In the genomic region with DNA sequence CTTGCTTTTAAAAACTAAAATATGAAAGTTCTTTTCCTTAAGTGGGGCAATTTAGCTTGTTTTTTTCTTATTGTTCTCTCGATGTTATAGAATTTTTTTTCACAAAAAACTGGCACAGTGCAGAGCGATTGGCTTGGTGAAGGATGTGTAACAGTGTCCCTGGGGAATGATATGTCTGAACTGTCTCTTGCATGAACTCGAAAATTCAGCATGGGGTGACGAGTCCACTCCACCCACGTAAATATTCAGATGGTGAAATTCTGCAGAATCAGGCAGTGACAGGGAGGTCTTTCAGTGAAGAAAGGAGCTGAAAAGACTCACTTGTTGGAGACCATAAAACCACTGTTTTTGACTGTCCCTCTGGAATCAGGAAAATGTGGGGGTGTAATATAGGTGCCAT, we compare ENCODE assay signal across 19 cellular contexts.
DNase-seq lines count a peak whose midpoint lies in the region; ATAC-seq, FAIRE-seq and TF ChIP-seq lines count a peak whose summit lies in the region.
"Had no signal": no experiment of that assay in that cellular context is flagged by ENCODE, and none has a peak within 500 bp of the region (broad histone marks: within the 10 kb centered on the region; RNA-seq: fewer than 3 reads in every experiment).

No MANE protein-coding gene starts in this region.

- H3K14ac ChIP-seq in IMR-90 (replicated peaks; ENCODE audit: low read depth, low read length): no peak overlapping the region

- no peak overlapping the region for H2AK9ac ChIP-seq in IMR-90 (replicated peaks; ENCODE audit: low read depth, low read length, poor library complexity)

- H4K91ac ChIP-seq in IMR-90 (ENCODE audit: insufficient read depth, low read depth, low read length): no peak overlapping the region

- TF ChIP-seq RAD21 in IMR-90 (IDR thresholded peaks at IDR 0.05; ENCODE audit: low read length): no peak

- H3K4ac ChIP-seq in IMR-90 (ENCODE audit: low read depth, low read length): no peak overlapping the region

- no peaks in the 10 kb centered on the region for H3K36me3 ChIP-seq in IMR-90 (ENCODE audit: control insufficient read depth, insufficient read depth, low read length)

- no peaks in the 10 kb centered on the region for H3K79me1 ChIP-seq in IMR-90 (ENCODE audit: low read depth in 1 of 2, low read length in 2 of 2)

- H3K56ac ChIP-seq in IMR-90 (ENCODE audit: extremely low read depth, insufficient read depth, low read length): no peak overlapping the region

- CTCF ChIA-PET in IMR-90 (lab: Yijun Ruan, JAX): interaction anchor here (1.4 kb wide), 1 partner anchor 10 kb away, joined by 3 read pairs; no protein-coding TSS in a partner anchor

- H3K9me1 ChIP-seq in IMR-90 (ENCODE audit: insufficient read depth, low read length): no peaks in the 10 kb centered on the region

- no peak overlapping the region for H3K27ac ChIP-seq in IMR-90 (ENCODE audit: insufficient read depth, low read length)
- H3K27ac ChIP-seq: A549 had no signal

- no peak overlapping the region for H3K18ac ChIP-seq in IMR-90 (ENCODE audit: low read depth, low read length)

- BruUV-seq in IMR-90 (replicated peaks; lab: Mats Ljungman, UMichigan): no TSS peak

- FAIRE-seq in urothelium cell line (lab: Jason Lieb, UNC): no peak
- FAIRE-seq: A549, RCC 7860 had no signal

- H2BK5ac ChIP-seq in IMR-90 (ENCODE audit: low read depth, low read length, poor library complexity, severe bottlenecking): no peak overlapping the region

- no peak overlapping the region for H3K4me2 ChIP-seq in IMR-90 (ENCODE audit: low read depth, low read length)
- H3K4me2 ChIP-seq: A549, GM23338 had no signal

- H3K9me3 ChIP-seq in IMR-90 (ENCODE audit: control insufficient read depth, insufficient read depth, low read length): no peaks in the 10 kb centered on the region
- H3K9me3 ChIP-seq: A549 had no signal

- no peak for TF ChIP-seq POLR2A in IMR-90 (IDR thresholded peaks at IDR 0.05; ENCODE audit: low read depth, low read length)

- in situ Hi-C loops in IMR-90 (cut with MboI; ENCODE audit: low sequenced_read_pairs): no loop called here

- no peak for ATAC-seq in IMR-90 (ENCODE audit: low read depth)
- ATAC-seq: A549, GM23338, SK-N-SH treated with all-trans-retinoic acid at 6 μM for 48 hours had no signal

- H3K4me3 ChIP-seq in AG10803 (ENCODE audit: low read length): no peak overlapping the region
- H3K4me3 ChIP-seq in IMR-90 (ENCODE audit: insufficient read depth, low read depth, low read length): no peak overlapping the region
- no peak overlapping the region for H3K4me3 ChIP-seq in choroid plexus epithelial cell (ENCODE audit: low read depth, low read length)
- H3K4me3 ChIP-seq: A549, GM23338 had no signal

- H2BK120ac ChIP-seq in IMR-90 (ENCODE audit: low read depth, low read length): no peak overlapping the region

- H3K23ac ChIP-seq in IMR-90 (ENCODE audit: low read depth, low read length): no peak overlapping the region

- no peak overlapping the region for H2AFZ ChIP-seq in IMR-90 (replicated peaks; ENCODE audit: low read length, poor library complexity)
- H2AFZ ChIP-seq: GM23338 had no signal

- dilution Hi-C loops in IMR-90 (cut with HindIII; ENCODE audit: low sequenced_read_pairs, unreplicated experiment): no loop called here

- no peak for TF ChIP-seq CTCF in AG10803 (conservative IDR thresholded peaks at IDR 0.05; ENCODE audit: low read length)
- no peak for TF ChIP-seq CTCF in IMR-90 (conservative IDR thresholded peaks at IDR 0.05; ENCODE audit: low read depth, low read length)
- TF ChIP-seq CTCF in choroid plexus epithelial cell (conservative IDR thresholded peaks at IDR 0.05; ENCODE audit: low read depth, low read length): no peak

- intact Hi-C loops in IMR-90 (cut with micrococcal nuclease): no loop called here

- no peak overlapping the region for H3K9ac ChIP-seq in IMR-90 (ENCODE audit: low read depth, low read length)

- H2BK20ac ChIP-seq in IMR-90 (ENCODE audit: low read depth, low read length): no peak overlapping the region

- H3K4me1 ChIP-seq in IMR-90 (ENCODE audit: control insufficient read depth, insufficient read depth, low read length): no peaks in the 10 kb centered on the region

- DNase-seq in AG10803 (ENCODE audit: low read depth) (peak; percentile 25), IMR-90 (peak; percentile 2), choroid plexus epithelial cell (ENCODE audit: low read depth) (peak; percentile 42), hepatic stellate cell (ENCODE audit: low spot score) (peak; percentile 4), urothelium cell line (ENCODE audit: low spot score) (no peak), H4 (ENCODE audit: low spot score) (no peak), GF-D8 (lab: John Stamatoyannopoulos, UW) (no peak), HT-29 (ENCODE audit: low spot score) (no peak)
- DNase-seq: CD4-positive, CD25-positive, alpha-beta regulatory T cell; KG1; NCI-H1048; NCI-H146; NCI-H2081; NCI-H524; SHP77 had no signal

- H3K27me3 ChIP-seq in IMR-90 (ENCODE audit: control insufficient read depth, insufficient read depth, low read length): no peaks in the 10 kb centered on the region

- no peak overlapping the region for H4K5ac ChIP-seq in IMR-90 (ENCODE audit: low read depth, low read length)

- H2BK15ac ChIP-seq in IMR-90 (ENCODE audit: low read depth, low read length): no peak overlapping the region

- no CpG with 5 or more reads among the region's 5 CpGs for WGBS in IMR-90 (ENCODE audit: extremely low coverage in 2 of 2, insufficient read length in 1 of 2), 2 experiments

- no peak overlapping the region for H4K8ac ChIP-seq in IMR-90 (ENCODE audit: low read depth in 2 of 2, low read length in 2 of 2)

- H4K20me1 ChIP-seq in IMR-90 (ENCODE audit: insufficient read depth, low read length): no peaks in the 10 kb centered on the region

- no peak overlapping the region for H2AK5ac ChIP-seq in IMR-90 (ENCODE audit: low read depth, low read length)

- POLR2A ChIA-PET in IMR-90 (lab: Charles Lee; ENCODE audit: unreplicated experiment): no interaction called here

TF ChIP-seq in IMR-90, 13 proteins besides CTCF, POLR2A, EP300 and RAD21:
- no peak for TF ChIP-seq NFE2L2 (IDR thresholded peaks at IDR 0.05; ENCODE audit: low read depth, low read length)
- no peak for TF ChIP-seq FOS (IDR thresholded peaks at IDR 0.05; ENCODE audit: low read depth, low read length)
- no peak for TF ChIP-seq CHD1 (IDR thresholded peaks at IDR 0.05; ENCODE audit: low read depth, low read length)
- no peak for TF ChIP-seq MXI1 (IDR thresholded peaks at IDR 0.05; ENCODE audit: borderline replicate concordance, low read depth, low read length)
- TF ChIP-seq MAFK (IDR thresholded peaks at IDR 0.05; ENCODE audit: low read depth, low read length): no peak
- no peak for TF ChIP-seq SMC3 (IDR thresholded peaks at IDR 0.05; ENCODE audit: low read depth, low read length)
- TF ChIP-seq RCOR1 (IDR thresholded peaks at IDR 0.05; ENCODE audit: insufficient replicate concordance, low read length): no peak
- TF ChIP-seq MAZ (IDR thresholded peaks at IDR 0.05; ENCODE audit: borderline replicate concordance, low read depth, low read length): no peak
- TF ChIP-seq, protein P1, sequence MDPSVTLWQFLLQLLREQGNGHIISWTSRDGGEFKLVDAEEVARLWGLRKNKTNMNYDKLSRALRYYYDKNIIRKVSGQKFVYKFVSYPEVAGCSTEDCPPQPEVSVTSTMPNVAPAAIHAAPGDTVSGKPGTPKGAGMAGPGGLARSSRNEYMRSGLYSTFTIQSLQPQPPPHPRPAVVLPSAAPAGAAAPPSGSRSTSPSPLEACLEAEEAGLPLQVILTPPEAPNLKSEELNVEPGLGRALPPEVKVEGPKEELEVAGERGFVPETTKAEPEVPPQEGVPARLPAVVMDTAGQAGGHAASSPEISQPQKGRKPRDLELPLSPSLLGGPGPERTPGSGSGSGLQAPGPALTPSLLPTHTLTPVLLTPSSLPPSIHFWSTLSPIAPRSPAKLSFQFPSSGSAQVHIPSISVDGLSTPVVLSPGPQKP (IDR thresholded peaks at IDR 0.05; ENCODE audit: borderline replicate concordance, low read depth, low read length): no peak

Comparison
In these comparisons a context has a peak if more than half of its experiments do, and no peak if none do; other contexts are left out.
1. DNase-seq: peak in AG10803 (single experiment), IMR-90 (single experiment), choroid plexus epithelial cell (single experiment) and hepatic stellate cell (single experiment); none in urothelium cell line (single experiment), H4 (single experiment), GF-D8 (single experiment) and HT-29 (single experiment).